In the genomic region with DNA sequence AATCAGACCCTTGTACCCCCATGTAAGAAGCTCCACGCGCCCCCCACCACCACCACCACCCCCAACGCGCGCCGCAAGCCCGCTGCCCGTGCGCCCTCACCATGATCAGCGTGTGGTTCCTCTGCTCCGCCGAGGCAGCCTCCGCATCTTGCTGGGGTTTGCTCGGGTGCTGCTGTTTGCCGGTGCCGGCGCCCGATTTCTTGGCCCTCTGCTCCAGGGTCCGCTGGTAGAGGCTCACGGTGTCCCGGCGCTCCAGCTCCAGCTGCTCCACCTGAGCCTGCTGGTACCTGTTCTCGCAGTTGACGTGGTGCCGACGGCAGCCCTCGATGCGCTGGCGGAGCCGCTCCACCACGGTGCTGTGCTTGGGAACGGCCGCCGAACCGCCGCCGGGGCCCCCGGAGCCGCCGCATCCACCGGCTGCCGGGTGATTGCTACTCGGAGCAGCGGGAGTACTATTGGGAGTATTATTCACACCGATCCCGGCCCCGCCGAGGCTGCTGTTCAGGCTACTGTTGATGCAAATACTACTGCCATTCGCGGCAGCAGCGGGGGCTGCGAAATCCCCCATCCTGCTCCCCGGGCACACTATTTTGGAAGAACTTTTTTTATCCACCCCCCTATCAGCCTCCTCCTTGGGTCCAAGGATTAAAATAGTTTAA, we compare ENCODE assay signal across 8 cellular contexts. TPM values are rescaled to one million over a fixed set of nuclear protein-coding genes. Genes with fewer than 3 reads are reported as not detected.
DNase-seq lines count a peak whose midpoint lies in the region; ATAC-seq and TF ChIP-seq lines count a peak whose summit lies in the region.

No MANE protein-coding gene starts in this region.

- no peaks in the 10 kb centered on the region for H3K36me3 Mint-ChIP-seq in activated naive CD8-positive, alpha-beta T cell treated with anti-CD3 and anti-CD28 coated beads, Interleukin-2, amount 50 U/mL, for 24 hours (ENCODE audit: low read depth)

- peaks cover 32% of the 10 kb centered on the region for H3K27me3 Mint-ChIP-seq in activated naive CD8-positive, alpha-beta T cell treated with anti-CD3 and anti-CD28 coated beads, Interleukin-2, amount 50 U/mL, for 24 hours

- peak overlapping the region; percentile 91 for H3K27ac Mint-ChIP-seq in activated naive CD8-positive, alpha-beta T cell treated with anti-CD3 and anti-CD28 coated beads, Interleukin-2, amount 50 U/mL, for 24 hours

- DNase-seq in NCI-H524 (lab: John Stamatoyannopoulos, UW) (peak; percentile 33 to 49), NCI-H524 treated with DMSO at 0.1 percent for 48 hours (lab: John Stamatoyannopoulos, UW) (no peak), SJCRH30 (peak; percentile 15 to 31), heart left ventricle (peak; percentile 56 to 81 (median 62)), ovary (peak; percentile 70 to 82 (median 75)), uterus (peak; percentile 66 to 74), A172 (ENCODE audit: low spot score) (no peak)
- peak; percentile 51 for DNase-seq in activated naive CD8-positive, alpha-beta T cell treated with anti-CD3 and anti-CD28 coated beads, Interleukin-2, amount 50 U/mL, for 24 hours

- no peaks in the 10 kb centered on the region for H3K4me1 ChIP-seq in SJCRH30
- peaks cover 0 to 22% (median 8%) of the 10 kb centered on the region in 12 donors for H3K4me1 ChIP-seq in heart left ventricle
- H3K4me1 ChIP-seq in ovary (ENCODE audit: insufficient read depth): peaks cover 5% of the 10 kb centered on the region
- H3K4me1 ChIP-seq in uterus: no peaks in the 10 kb centered on the region

- TF ChIP-seq EP300 in ovary (IDR thresholded peaks at IDR 0.05): no peak

- H3K4me1 Mint-ChIP-seq in activated naive CD8-positive, alpha-beta T cell treated with anti-CD3 and anti-CD28 coated beads, Interleukin-2, amount 50 U/mL, for 24 hours: peaks cover 54% of the 10 kb centered on the region

- H3K4me3 ChIP-seq in SJCRH30: peak overlapping the region; percentile 68
- H3K4me3 ChIP-seq in heart left ventricle: peak overlapping the region; percentile 35 to 92 (median 83)
- H3K4me3 ChIP-seq in ovary: peak overlapping the region; percentile 50
- peak overlapping the region; percentile 66 for H3K4me3 ChIP-seq in uterus

- ATAC-seq in activated naive CD8-positive, alpha-beta T cell treated with anti-CD3 and anti-CD28 coated beads, Interleukin-2, amount 50 U/mL, for 24 hours: no peak
- ATAC-seq in heart left ventricle: peak in 2 of 4 donors; percentile 2 to 5

- 0 to 1% (median 0%) methylated on average over 27 to 53 of the region's 53 CpGs for WGBS in heart left ventricle, 4 donors
- WGBS in ovary, 3 donors: 0 to 1% (median 1%) methylated on average over 50 to 53 of the region's 53 CpGs

- no peak for TF ChIP-seq POLR2A in heart left ventricle (IDR thresholded peaks at IDR 0.05)
- no peak for TF ChIP-seq POLR2A in ovary (IDR thresholded peaks at IDR 0.05)
- TF ChIP-seq POLR2A in uterus (IDR thresholded peaks at IDR 0.05): peak in 1 of 2 donors; percentile 7

- H3K27ac ChIP-seq in SJCRH30 (no peak overlapping the region), heart left ventricle (peak overlapping the region; percentile 65 to 100 (median 98)), ovary (peak overlapping the region; percentile 96 to 99), uterus (peak overlapping the region; percentile 98 to 99)

- H3K4me3 Mint-ChIP-seq in activated naive CD8-positive, alpha-beta T cell treated with anti-CD3 and anti-CD28 coated beads, Interleukin-2, amount 50 U/mL, for 24 hours: peak overlapping the region; percentile 92

- H3K9me3 ChIP-seq in SJCRH30 (replicated peaks): no peaks in the 10 kb centered on the region
- no peaks in the 10 kb centered on the region for H3K9me3 ChIP-seq in heart left ventricle
- no peaks in the 10 kb centered on the region for H3K9me3 ChIP-seq in ovary
- no peaks in the 10 kb centered on the region for H3K9me3 ChIP-seq in uterus

- intact Hi-C loops in heart left ventricle (cut with DNase I): loop anchor here (2.0 to 10.0 kb wide), 21 partner anchors 56 to 498 kb away; partner anchors contain the start of gene MGST2 (in 3 of the 10)
- intact Hi-C loops in ovary (cut with DNase I): loop anchor here (2.0 to 10.0 kb wide), 14 partner anchors 84 to 498 kb away; no protein-coding TSS in a partner anchor
- intact Hi-C loops in uterus (cut with DNase I; ENCODE audit: low total_unique reads): no loop called here

- H3K27me3 ChIP-seq in SJCRH30 (no peaks in the 10 kb centered on the region), heart left ventricle (no peaks in the 10 kb centered on the region), ovary (no peaks in the 10 kb centered on the region), uterus (no peaks in the 10 kb centered on the region)

- no peaks in the 10 kb centered on the region for H3K36me3 ChIP-seq in SJCRH30
- no peaks in the 10 kb centered on the region for H3K36me3 ChIP-seq in heart left ventricle
- no peaks in the 10 kb centered on the region for H3K36me3 ChIP-seq in ovary
- no peaks in the 10 kb centered on the region for H3K36me3 ChIP-seq in uterus

- TF ChIP-seq CTCF in heart left ventricle (IDR thresholded peaks at IDR 0.05) (no peak), ovary (IDR thresholded peaks at IDR 0.05) (no peak), uterus (IDR thresholded peaks at IDR 0.05) (no peak)

- no peaks in the 10 kb centered on the region for H3K9me3 Mint-ChIP-seq in activated naive CD8-positive, alpha-beta T cell treated with anti-CD3 and anti-CD28 coated beads, Interleukin-2, amount 50 U/mL, for 24 hours

RNA-seq across cellular contexts. Expression of gene MAML3, which starts 1.1 kb away (rescaled TPM):
- total RNA-seq in SJCRH30 (2014; rRNA removed; shearing (Covaris generic)): 0.23 and 0.42 TPM in 2 replicates
- total RNA-seq in heart left ventricle (1 to 10 TPM; 1.7 to 5.9 (median 3.1) TPM), ovary (10 to 100 TPM; 14.2 to 23.8 (median 17.0) TPM), uterus (10 to 100 TPM in 2 of 4 donors, 1 to 10 TPM in 2; 2.4 to 50.5 (median 17.8) TPM)
- polyA plus RNA-seq in heart left ventricle (1 to 10 TPM in 1 of 2 donors, under 1 TPM in 1; 0.76 to 2.2 TPM), ovary (10 to 100 TPM; 11.1 to 11.5 TPM)
- total RNA-seq in A172 (2014; rRNA removed; shearing (Covaris generic)): 0.07 and 0.14 TPM in 2 replicates

Comparison
In these comparisons a context has a peak if more than half of its experiments do, and no peak if none do; other contexts are left out.
1. DNase-seq: peak in NCI-H524 (2 of 2), SJCRH30 (2 of 2), activated naive CD8-positive, alpha-beta T cell treated with anti-CD3 and anti-CD28 coated beads, Interleukin-2, amount 50 U/mL, for 24 hours (single experiment), heart left ventricle (5 of 5), ovary (5 of 5) and uterus (2 of 2); none in NCI-H524 treated with DMSO at 0.1 percent for 48 hours (single experiment) and A172 (single experiment).
2. Peak in every context shown above with its lines, with median percentiles within 50 percentile points of each other: H3K4me3 ChIP-seq.